Comparison of ENCODE assay signal across 19 cellular contexts in the genomic region with DNA sequence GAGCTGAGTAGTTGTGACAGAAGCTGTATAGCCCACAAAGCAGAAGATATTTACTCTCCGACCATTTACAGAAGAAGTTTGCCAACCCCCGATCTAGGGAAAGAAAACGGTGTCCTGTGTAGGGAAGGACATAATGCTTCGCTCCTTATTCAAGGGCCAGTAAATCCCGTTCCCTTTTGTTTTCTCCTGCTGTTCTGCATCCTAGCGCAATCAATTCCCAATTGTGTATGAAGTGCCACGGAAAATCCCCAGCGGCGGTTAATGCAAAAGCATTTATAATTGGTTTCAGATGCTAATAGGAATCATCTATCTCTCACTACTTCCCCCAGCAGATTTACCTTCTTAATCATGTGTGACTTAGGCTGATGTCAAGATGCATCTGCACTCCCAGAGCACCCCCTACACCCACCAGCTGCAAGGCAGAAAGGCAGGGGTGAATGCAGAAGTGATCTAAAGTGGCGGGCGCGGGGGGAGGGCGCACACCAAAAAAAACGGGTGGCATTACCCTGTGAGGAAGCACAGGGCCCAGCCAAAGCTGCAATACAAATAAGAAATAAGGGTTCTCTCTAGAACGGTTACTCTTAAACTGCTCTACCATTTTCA. TPM values are rescaled to one million over a fixed set of nuclear protein-coding genes. Genes with fewer than 3 reads are reported as not detected.
DNase-seq lines count a peak whose midpoint lies in the region; ATAC-seq and TF ChIP-seq lines count a peak whose summit lies in the region.
"Had no signal": no experiment of that assay in that cellular context is flagged by ENCODE, and none has a peak within 500 bp of the region (broad histone marks: within the 10 kb centered on the region; RNA-seq: fewer than 3 reads in every experiment).

No MANE protein-coding gene starts in this region.

- no peaks in the 10 kb centered on the region for H3K27me3 ChIP-seq in iPS-20b (ENCODE audit: insufficient read depth, low read length)
- H3K27me3 ChIP-seq: upper lobe of right lung had no signal

- DNase-seq in CD1c-positive myeloid dendritic cell (ENCODE audit: extremely low spot score) (peak; percentile 5), NCI-H82 treated with DMSO at 0.1 percent for 48 hours (lab: John Stamatoyannopoulos, UW; ENCODE audit: unreplicated experiment) (peak; percentile 65), DMS153 (lab: John Stamatoyannopoulos, UW) (no peak), GM10266 (ENCODE audit: extremely low spot score) (no peak), KG1 (lab: John Stamatoyannopoulos, UW) (no peak)
- DNase-seq in natural killer cell treated with Interleukin-12 subunit alpha and Interleukin-12 subunit beta and Interleukin-15 and Interleukin-18, amount 100 ng/mL, for 72 hours (ENCODE audit: low spot score) = no peak
- DNase-seq: ACHN; activated CD4-positive, alpha-beta T cell treated with anti-CD3 and anti-CD28 coated beads, Interleukin-2, amount 50 U/mL, for 4 hours; activated naive CD4-positive, alpha-beta T cell treated with anti-CD3 and anti-CD28 coated beads, Interleukin-2, amount 10 ng/mL, durations not matched to agents 7 days and 5 days; activated T-cell treated with anti-CD3 and anti-CD28 coated beads, Interleukin-2, amount 50 U/mL, for 24 hours; CD8-positive, alpha-beta memory T cell; NCI-H1092; NCI-H2081; NCI-H774; upper lobe of right lung had no signal

- no peaks in the 10 kb centered on the region for H3K9me3 Mint-ChIP-seq in natural killer cell treated with Interleukin-12 subunit alpha and Interleukin-12 subunit beta and Interleukin-15 and Interleukin-18, amount 100 ng/mL, for 72 hours
- H3K9me3 Mint-ChIP-seq: activated naive CD4-positive, alpha-beta T cell treated with anti-CD3 and anti-CD28 coated beads, Interleukin-2, amount 10 ng/mL, durations not matched to agents 7 days and 5 days; activated T-cell treated with anti-CD3 and anti-CD28 coated beads, Interleukin-2, amount 50 U/mL, for 24 hours; CD8-positive, alpha-beta memory T cell; stimulated activated naive CD8-positive, alpha-beta T cell treated with anti-CD3 and anti-CD28 coated beads, Interleukin-15, Interleukin-2, amounts not matched to agents 100 ng/mL and 50 ng/mL, for 24 hours had no signal

- ATAC-seq in HG02759 (IDR thresholded peaks at IDR 0.05; ENCODE audit: unreplicated experiment) = peak; percentile 52
- no peak for ATAC-seq in natural killer cell treated with Interleukin-12 subunit alpha and Interleukin-12 subunit beta and Interleukin-15 and Interleukin-18, amount 100 ng/mL, for 72 hours
- ATAC-seq: upper lobe of right lung had no signal

- H3K36me3 ChIP-seq in iPS-20b (ENCODE audit: insufficient read depth, low read depth, low read length) = no peaks in the 10 kb centered on the region
- H3K36me3 ChIP-seq: upper lobe of right lung had no signal

- no peak overlapping the region for H3K27ac Mint-ChIP-seq in natural killer cell treated with Interleukin-12 subunit alpha and Interleukin-12 subunit beta and Interleukin-15 and Interleukin-18, amount 100 ng/mL, for 72 hours
- H3K27ac Mint-ChIP-seq: activated naive CD4-positive, alpha-beta T cell treated with anti-CD3 and anti-CD28 coated beads, Interleukin-2, amount 10 ng/mL, durations not matched to agents 7 days and 5 days; activated T-cell treated with anti-CD3 and anti-CD28 coated beads, Interleukin-2, amount 50 U/mL, for 24 hours; CD8-positive, alpha-beta memory T cell; stimulated activated naive CD8-positive, alpha-beta T cell treated with anti-CD3 and anti-CD28 coated beads, Interleukin-15, Interleukin-2, amounts not matched to agents 100 ng/mL and 50 ng/mL, for 24 hours had no signal

- H3K4me3 Mint-ChIP-seq in natural killer cell treated with Interleukin-12 subunit alpha and Interleukin-12 subunit beta and Interleukin-15 and Interleukin-18, amount 100 ng/mL, for 72 hours = no peak overlapping the region
- H3K4me3 Mint-ChIP-seq: activated naive CD4-positive, alpha-beta T cell treated with anti-CD3 and anti-CD28 coated beads, Interleukin-2, amount 10 ng/mL, durations not matched to agents 7 days and 5 days; activated T-cell treated with anti-CD3 and anti-CD28 coated beads, Interleukin-2, amount 50 U/mL, for 24 hours; CD8-positive, alpha-beta memory T cell; neural crest cell; stimulated activated naive CD8-positive, alpha-beta T cell treated with anti-CD3 and anti-CD28 coated beads, Interleukin-15, Interleukin-2, amounts not matched to agents 100 ng/mL and 50 ng/mL, for 24 hours had no signal

- H3K4me3 ChIP-seq in iPS-20b (ENCODE audit: low read length) = peak overlapping the region; percentile 35; the same call in 1 of the 2 replicates
- H3K4me3 ChIP-seq: upper lobe of right lung had no signal

- no peaks in the 10 kb centered on the region for H3K4me1 Mint-ChIP-seq in natural killer cell treated with Interleukin-12 subunit alpha and Interleukin-12 subunit beta and Interleukin-15 and Interleukin-18, amount 100 ng/mL, for 72 hours (ENCODE audit: low read depth in 2 of 2)
- H3K4me1 Mint-ChIP-seq: activated naive CD4-positive, alpha-beta T cell treated with anti-CD3 and anti-CD28 coated beads, Interleukin-2, amount 10 ng/mL, durations not matched to agents 7 days and 5 days; CD8-positive, alpha-beta memory T cell had no signal

- no peaks in the 10 kb centered on the region for H3K36me3 Mint-ChIP-seq in natural killer cell treated with Interleukin-12 subunit alpha and Interleukin-12 subunit beta and Interleukin-15 and Interleukin-18, amount 100 ng/mL, for 72 hours
- H3K36me3 Mint-ChIP-seq: activated naive CD4-positive, alpha-beta T cell treated with anti-CD3 and anti-CD28 coated beads, Interleukin-2, amount 10 ng/mL, durations not matched to agents 7 days and 5 days; CD8-positive, alpha-beta memory T cell had no signal

- peak overlapping the region; percentile 34; the same call in 1 of the 2 replicates for H3K9ac ChIP-seq in iPS-20b (ENCODE audit: low read depth, low read length)

- H3K27me3 Mint-ChIP-seq in natural killer cell treated with Interleukin-12 subunit alpha and Interleukin-12 subunit beta and Interleukin-15 and Interleukin-18, amount 100 ng/mL, for 72 hours = peaks cover 0 to 6% of the 10 kb centered on the region in 2 donors
- H3K27me3 Mint-ChIP-seq: activated naive CD4-positive, alpha-beta T cell treated with anti-CD3 and anti-CD28 coated beads, Interleukin-2, amount 10 ng/mL, durations not matched to agents 7 days and 5 days; activated T-cell treated with anti-CD3 and anti-CD28 coated beads, Interleukin-2, amount 50 U/mL, for 24 hours had no signal

- no peak for TF ChIP-seq CTCF in GM10266 (IDR thresholded peaks at IDR 0.05; ENCODE audit: control insufficient read depth, insufficient read depth, low read depth, missing control alignments)

- peaks cover 17% of the 10 kb centered on the region; the same call in 1 of the 2 replicates for H3K4me1 ChIP-seq in iPS-20b (ENCODE audit: insufficient read depth, low read length)
- H3K4me1 ChIP-seq: upper lobe of right lung had no signal

- H3K9me3 ChIP-seq in iPS-20b (ENCODE audit: insufficient read depth, low read depth, low read length) = no peaks in the 10 kb centered on the region
- H3K9me3 ChIP-seq: upper lobe of right lung had no signal

- H3K27ac ChIP-seq in iPS-20b (ENCODE audit: low read length) = peak overlapping the region; percentile 12
- H3K27ac ChIP-seq: upper lobe of right lung had no signal

RNA-seq across cellular contexts. Expression of a gene that starts 32.7 kb away (rescaled TPM):
- not detected for total RNA-seq in natural killer cell treated with Interleukin-12 subunit alpha and Interleukin-12 subunit beta and Interleukin-15 and Interleukin-18, amount 100 ng/mL, for 72 hours

RNA-seq across cellular contexts. Expression of a gene that starts 39.6 kb away (rescaled TPM):
- total RNA-seq in natural killer cell treated with Interleukin-12 subunit alpha and Interleukin-12 subunit beta and Interleukin-15 and Interleukin-18, amount 100 ng/mL, for 72 hours = 10 to 100 TPM; 25.6 to 56.1 TPM

Comparison
In these comparisons a context has a peak if more than half of its experiments do, and no peak if none do; other contexts are left out.
1. DNase-seq: peak in CD1c-positive myeloid dendritic cell (single experiment) and NCI-H82 treated with DMSO at 0.1 percent for 48 hours (single experiment); none in DMS153 (single experiment), GM10266 (single experiment), natural killer cell treated with Interleukin-12 subunit alpha and Interleukin-12 subunit beta and Interleukin-15 and Interleukin-18, amount 100 ng/mL, for 72 hours (single experiment) and KG1 (single experiment).